Comparison of ENCODE assay signal across 8 cellular contexts in genomic region chr19:10288662-10289166, GRCh38. TPM values are rescaled to one million over a fixed set of nuclear protein-coding genes. Genes with fewer than 3 reads are reported as not detected.
DNase-seq lines count a peak whose midpoint lies in the region; ATAC-seq and TF ChIP-seq lines count a peak whose summit lies in the region.

No MANE protein-coding gene starts in this region.

- H3K4me1 ChIP-seq in left lung: peaks cover 47 to 99% of the 10 kb centered on the region in 2 donors
- peaks cover 5 to 85% (median 61%) of the 10 kb centered on the region in 5 donors for H3K4me1 ChIP-seq in subcutaneous abdominal adipose tissue (ENCODE audit: control insufficient read depth in 5 of 5, insufficient read depth in 5 of 5, low read length in 5 of 5)

- H3K9me3 ChIP-seq in AG04450 (ENCODE audit: control insufficient read depth, insufficient read depth, low read length) (peaks cover 16% of the 10 kb centered on the region), left lung (no peaks in the 10 kb centered on the region), subcutaneous abdominal adipose tissue (ENCODE audit: control insufficient read depth in 5 of 5, low read length in 5 of 5) (no peaks in the 10 kb centered on the region)

- ATAC-seq in activated naive CD8-positive, alpha-beta T cell treated with anti-CD3 and anti-CD28 coated beads, Interleukin-2, amount 50 U/mL, for 24 hours: peak; percentile 16
- ATAC-seq in left lung (peak; percentile 6), HG03442 (IDR thresholded peaks at IDR 0.05; ENCODE audit: unreplicated experiment) (no peak), HG03469 (IDR thresholded peaks at IDR 0.05; ENCODE audit: unreplicated experiment) (no peak)

- H3K36me3 ChIP-seq in left lung (peaks cover 0 to 26% of the 10 kb centered on the region in 2 donors), subcutaneous abdominal adipose tissue (ENCODE audit: control insufficient read depth in 5 of 5, insufficient read depth in 5 of 5, low read length in 5 of 5) (peaks cover 0 to 26% (median 21%) of the 10 kb centered on the region in 5 donors)

- H3K4me1 Mint-ChIP-seq in activated naive CD8-positive, alpha-beta T cell treated with anti-CD3 and anti-CD28 coated beads, Interleukin-2, amount 50 U/mL, for 24 hours: peaks cover 73% of the 10 kb centered on the region

- POLR2A ChIA-PET in AG04450 (lab: Yijun Ruan, JAX): interaction anchor here (0.5 to 4.1 kb wide), 6 partner anchors 8 to 45 kb away, joined by 3 to 25 read pairs (median 5); partner anchors contain the start of genes ICAM1 and RAVER1

- H3K4me3 Mint-ChIP-seq in activated naive CD8-positive, alpha-beta T cell treated with anti-CD3 and anti-CD28 coated beads, Interleukin-2, amount 50 U/mL, for 24 hours: peak overlapping the region; percentile 74

- peaks cover 26% of the 10 kb centered on the region for H3K36me3 Mint-ChIP-seq in activated naive CD8-positive, alpha-beta T cell treated with anti-CD3 and anti-CD28 coated beads, Interleukin-2, amount 50 U/mL, for 24 hours (ENCODE audit: low read depth)

- DNase-seq in AG04450 (ENCODE audit: low read depth, low spot score): no peak
- peak; percentile 61 for DNase-seq in NCI-H82 treated with DMSO at 0.1 percent for 48 hours (lab: John Stamatoyannopoulos, UW; ENCODE audit: unreplicated experiment)
- peak; percentile 63 for DNase-seq in activated naive CD8-positive, alpha-beta T cell treated with anti-CD3 and anti-CD28 coated beads, Interleukin-2, amount 50 U/mL, for 24 hours
- DNase-seq in left lung: peak in 1 of 2 donors; percentile 82

- no peaks in the 10 kb centered on the region for H3K27me3 ChIP-seq in AG04450 (ENCODE audit: control insufficient read depth, insufficient read depth, low read length)
- H3K27me3 ChIP-seq in left lung: peaks cover 14 to 65% of the 10 kb centered on the region in 2 donors
- peaks cover 43 to 71% (median 56%) of the 10 kb centered on the region in 5 donors for H3K27me3 ChIP-seq in subcutaneous abdominal adipose tissue (ENCODE audit: control insufficient read depth in 5 of 5, insufficient read depth in 4 of 5, low read length in 5 of 5)

- H3K9ac ChIP-seq in subcutaneous abdominal adipose tissue (ENCODE audit: low read length in 5 of 5): no peak overlapping the region

- H3K4me3 ChIP-seq in AG04450 (ENCODE audit: low read depth, low read length) (peak overlapping the region; percentile 63), GM12875 (ENCODE audit: low read depth, low read length) (peak overlapping the region; percentile 30), left lung (peak overlapping the region; percentile 48), subcutaneous abdominal adipose tissue (ENCODE audit: low read depth in 1 of 5, low read length in 5 of 5) (peak overlapping the region in 3 of 5 donors; percentile 29 to 66 (median 43))

- intact Hi-C loops in left lung (cut with DNase I): no loop called here

- TF ChIP-seq CTCF in AG04450 (IDR thresholded peaks at IDR 0.05; ENCODE audit: low read depth, low read length): no peak
- no peak for TF ChIP-seq CTCF in GM12875 (IDR thresholded peaks at IDR 0.05; ENCODE audit: borderline replicate concordance, insufficient read depth, low read depth, low read length)
- no peak for TF ChIP-seq CTCF in left lung (IDR thresholded peaks at IDR 0.05)

- H3K27me3 Mint-ChIP-seq in activated naive CD8-positive, alpha-beta T cell treated with anti-CD3 and anti-CD28 coated beads, Interleukin-2, amount 50 U/mL, for 24 hours: peaks cover 50% of the 10 kb centered on the region

- CTCF ChIA-PET in AG04450 (lab: Charles Lee): interaction anchor here (0.6 to 1.8 kb wide), 4 partner anchors 17 to 666 kb away, joined by 3 to 4 read pairs (median 3); no protein-coding TSS in a partner anchor

- no peaks in the 10 kb centered on the region for H3K9me3 Mint-ChIP-seq in activated naive CD8-positive, alpha-beta T cell treated with anti-CD3 and anti-CD28 coated beads, Interleukin-2, amount 50 U/mL, for 24 hours

- H3K27ac ChIP-seq in AG04450 (ENCODE audit: low read depth, low read length) (peak overlapping the region; percentile 31), left lung (peak overlapping the region; percentile 2 to 33), subcutaneous abdominal adipose tissue (ENCODE audit: low read depth, low read length) (no peak overlapping the region)

- H3K27ac Mint-ChIP-seq in activated naive CD8-positive, alpha-beta T cell treated with anti-CD3 and anti-CD28 coated beads, Interleukin-2, amount 50 U/mL, for 24 hours: peak overlapping the region; percentile 71

RNA-seq across cellular contexts. Expression of gene ICAM5, which starts 1.0 kb away (rescaled TPM):
- polyA plus RNA-seq in AG04450 (2011; rRNA removed): 3.8 and 5.3 TPM in 2 replicates
- 1.0 and 1.1 TPM in 2 replicates for polyA minus RNA-seq in AG04450 (2011; rRNA and poly(A)+ RNA removed)
- 10 to 100 TPM; 10.2 to 25.7 TPM for total RNA-seq in left lung

RNA-seq across cellular contexts. Expression of gene ICAM4, which starts 2.0 kb away (rescaled TPM):
- 2.5 and 3.3 TPM in 2 replicates for polyA plus RNA-seq in AG04450 (2011; rRNA removed)
- polyA minus RNA-seq in AG04450 (2011; rRNA and poly(A)+ RNA removed): 0.61 and 1.6 TPM in 2 replicates
- 10 to 100 TPM in 1 of 2 donors, 1 to 10 TPM in 1; 4.5 to 17.9 TPM for total RNA-seq in left lung

RNA-seq across cellular contexts. Expression of gene ICAM1, which starts 17.8 kb away (rescaled TPM):
- 40.4 and 57.0 TPM in 2 replicates for polyA plus RNA-seq in AG04450 (2011; rRNA removed)
- 35.9 and 50.3 TPM in 2 replicates for polyA minus RNA-seq in AG04450 (2011; rRNA and poly(A)+ RNA removed)
- 100 to 1,000 TPM; 149 to 497 TPM for total RNA-seq in left lung

RNA-seq across cellular contexts. Expression of gene ZGLP1, which starts 20.9 kb away (rescaled TPM):
- polyA plus RNA-seq in AG04450 (2011; rRNA removed): 0.62 and 0.74 TPM in 2 replicates
- polyA minus RNA-seq in AG04450 (2011; rRNA and poly(A)+ RNA removed): 0.35 and 0.41 TPM in 2 replicates
- 1 to 10 TPM; 2.8 to 7.8 TPM for total RNA-seq in left lung

RNA-seq across cellular contexts. Expression of gene FDX2, which starts 27.1 kb away (rescaled TPM):
- 20.8 and 30.0 TPM in 2 replicates for polyA plus RNA-seq in AG04450 (2011; rRNA removed)
- 14.9 and 15.9 TPM in 2 replicates for polyA minus RNA-seq in AG04450 (2011; rRNA and poly(A)+ RNA removed)
- 10 to 100 TPM; 19.8 to 25.4 TPM for total RNA-seq in left lung

Comparison
In these comparisons a context has a peak if more than half of its experiments do, and no peak if none do; other contexts are left out.
1. ATAC-seq: peak in activated naive CD8-positive, alpha-beta T cell treated with anti-CD3 and anti-CD28 coated beads, Interleukin-2, amount 50 U/mL, for 24 hours (single experiment) and left lung (single experiment); none in HG03442 (single experiment) and HG03469 (single experiment).
2. Peak in every context shown above with its lines, with median percentiles within 50 percentile points of each other: H3K4me3 ChIP-seq.